ENCODE assay signal across 9 cellular contexts in the genomic region with DNA sequence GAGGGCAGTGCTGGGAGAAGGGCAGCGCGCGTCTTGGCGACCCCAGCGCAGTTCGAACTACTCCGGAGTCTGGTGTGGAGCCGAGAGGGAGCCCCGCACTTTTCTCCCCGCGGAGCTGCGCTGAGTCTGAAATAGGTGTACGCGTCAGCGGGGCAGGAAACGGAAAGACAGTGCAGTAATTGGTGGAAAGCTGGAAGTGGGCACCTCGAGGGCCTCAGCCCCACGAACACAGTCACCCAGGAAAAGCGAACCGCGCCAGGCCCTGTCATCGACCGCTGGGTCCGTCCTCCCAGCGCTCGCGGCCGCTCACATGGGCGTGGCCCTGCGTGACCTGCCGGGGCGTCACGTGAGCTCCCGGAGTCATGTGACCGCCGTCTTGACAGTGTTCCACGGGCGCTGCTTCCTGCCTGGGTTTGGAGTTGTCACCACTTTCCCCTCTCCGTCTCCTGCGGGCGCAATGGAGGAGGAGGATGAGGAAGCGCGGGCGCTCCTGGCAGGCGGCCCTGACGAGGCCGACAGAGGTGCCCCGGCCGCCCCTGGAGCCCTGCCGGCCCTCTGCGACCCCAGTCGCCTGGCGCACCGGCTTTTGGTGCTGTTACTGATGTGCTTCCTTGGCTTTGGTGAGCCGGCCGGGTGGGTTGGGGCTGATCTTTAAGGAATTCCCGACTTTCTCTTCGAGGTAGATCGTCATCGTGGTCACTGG. TPM values are rescaled to one million over a fixed set of nuclear protein-coding genes. Genes with fewer than 3 reads are reported as not detected.
DNase-seq lines count a peak whose midpoint lies in the region; ATAC-seq, FAIRE-seq and TF ChIP-seq lines count a peak whose summit lies in the region.
"Had no signal": no experiment of that assay in that cellular context is flagged by ENCODE, and none has a peak within 500 bp of the region (broad histone marks: within the 10 kb centered on the region; RNA-seq: fewer than 3 reads in every experiment).

A gene with protein sequence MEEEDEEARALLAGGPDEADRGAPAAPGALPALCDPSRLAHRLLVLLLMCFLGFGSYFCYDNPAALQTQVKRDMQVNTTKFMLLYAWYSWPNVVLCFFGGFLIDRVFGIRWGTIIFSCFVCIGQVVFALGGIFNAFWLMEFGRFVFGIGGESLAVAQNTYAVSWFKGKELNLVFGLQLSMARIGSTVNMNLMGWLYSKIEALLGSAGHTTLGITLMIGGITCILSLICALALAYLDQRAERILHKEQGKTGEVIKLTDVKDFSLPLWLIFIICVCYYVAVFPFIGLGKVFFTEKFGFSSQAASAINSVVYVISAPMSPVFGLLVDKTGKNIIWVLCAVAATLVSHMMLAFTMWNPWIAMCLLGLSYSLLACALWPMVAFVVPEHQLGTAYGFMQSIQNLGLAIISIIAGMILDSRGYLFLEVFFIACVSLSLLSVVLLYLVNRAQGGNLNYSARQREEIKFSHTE (plus strand): TSS at position 359 of the 703 bp plus-strand sequence. CDS start 99 bp downstream, at position 458.

- H3K9ac ChIP-seq in kidney (ENCODE audit: low read length in 2 of 2) = peak within 1 kb of the TSS; percentile 85 to 97

- intact Hi-C loops in kidney (cut with DNase I) = no loop called here

- peak; percentile 99 for ATAC-seq in HG03439 (IDR thresholded peaks at IDR 0.05; ENCODE audit: unreplicated experiment)

- DNase-seq in Ammon's horn (ENCODE audit: low spot score) = peak; percentile 94
- peak; percentile 82 for DNase-seq in GM19238 (ENCODE audit: insufficient read length, low spot score)
- peak; percentile 55 for DNase-seq in NCI-H510A treated with DMSO at 0.1 percent for 48 hours (lab: John Stamatoyannopoulos, UW)
- peak; percentile 76 for DNase-seq in activated CD4-positive, alpha-beta T cell treated with anti-CD3 and anti-CD28 coated beads for 24 hours (ENCODE audit: low read depth in 2 of 2)
- peak; percentile 91 for DNase-seq in cerebellum (ENCODE audit: low spot score)
- peak; percentile 98 for DNase-seq in kidney
- DNase-seq in stimulated activated CD4-positive, alpha-beta T cell treated with anti-CD3 and anti-CD28 coated beads, Interleukin-15, amount 100 ng/mL, for 24 hours = peak; percentile 93

- no peaks in the 10 kb centered on the region for H3K9me3 ChIP-seq in kidney (ENCODE audit: control insufficient read depth in 1 of 2, low read length in 2 of 2)

- no peak for TF ChIP-seq CTCF in kidney (IDR thresholded peaks at IDR 0.05; ENCODE audit: borderline replicate concordance, extremely low read depth, insufficient read depth)

- FAIRE-seq in kidney (lab: Jason Lieb, UNC) = no peak
- FAIRE-seq: colon had no signal

- H3K27ac ChIP-seq in kidney (ENCODE audit: low read depth in 2 of 2, low read length in 2 of 2) = peak within 1 kb of the TSS; percentile 58 to 75

- peaks cover 0 to 8% of the 10 kb centered on the region in 2 donors for H3K4me1 ChIP-seq in kidney (ENCODE audit: control insufficient read depth in 1 of 2, insufficient read depth in 1 of 2, low read depth in 1 of 2, low read length in 2 of 2)

- H3K36me3 ChIP-seq in kidney (ENCODE audit: control insufficient read depth in 1 of 2, insufficient read depth in 2 of 2, low read length in 2 of 2) = no peaks in the 10 kb centered on the region

- H3K4me3 ChIP-seq in kidney (ENCODE audit: low read length in 2 of 2) = peak within 1 kb of the TSS; percentile 91 to 99

RNA-seq across cellular contexts. Expression of the gene that starts here (rescaled TPM):
- 51.4 TPM for total RNA-seq in cerebellum
- total RNA-seq in kidney = 76.2 TPM
- 46.5 TPM for polyA plus RNA-seq in kidney (ENCODE audit: insufficient read depth, low read depth, low replicate concordance)

Comparison
In these comparisons a context has a peak if more than half of its experiments do, and no peak if none do; other contexts are left out.
1. Peak in every context shown above with its lines: DNase-seq, ATAC-seq, H3K4me3 ChIP-seq and H3K27ac ChIP-seq.